Comparison of ENCODE assay signal across 7 cellular contexts in genomic region chr11:132894598-132894997, GRCh38.
"Had no signal": no experiment of that assay in that cellular context is flagged by ENCODE, and none has a peak within 500 bp of the region (broad histone marks: within the 10 kb centered on the region; RNA-seq: fewer than 3 reads in every experiment).

No MANE protein-coding gene starts in this region.

- H3K4me3 ChIP-seq: GM23338 had no signal

- DNase-seq: H9, KBM-7 had no signal

- ATAC-seq: GM23338 had no signal

- H3K4me2 ChIP-seq: GM23338 had no signal

- H3K9me3 Mint-ChIP-seq: GM23338 had no signal

- H3K4me1 Mint-ChIP-seq: IgD-negative memory B cell had no signal

- H2AFZ ChIP-seq: GM23338 had no signal

- H3K27ac Mint-ChIP-seq: GM23338, H9, IgD-negative memory B cell had no signal

- H3K4me3 Mint-ChIP-seq: GM23338, H9 had no signal

- FAIRE-seq: H1, H54, HTR-8/SVneo had no signal

- H3K27me3 Mint-ChIP-seq: IgD-negative memory B cell had no signal
